ENCODE assay signal across 39 cellular contexts in the genomic region with DNA sequence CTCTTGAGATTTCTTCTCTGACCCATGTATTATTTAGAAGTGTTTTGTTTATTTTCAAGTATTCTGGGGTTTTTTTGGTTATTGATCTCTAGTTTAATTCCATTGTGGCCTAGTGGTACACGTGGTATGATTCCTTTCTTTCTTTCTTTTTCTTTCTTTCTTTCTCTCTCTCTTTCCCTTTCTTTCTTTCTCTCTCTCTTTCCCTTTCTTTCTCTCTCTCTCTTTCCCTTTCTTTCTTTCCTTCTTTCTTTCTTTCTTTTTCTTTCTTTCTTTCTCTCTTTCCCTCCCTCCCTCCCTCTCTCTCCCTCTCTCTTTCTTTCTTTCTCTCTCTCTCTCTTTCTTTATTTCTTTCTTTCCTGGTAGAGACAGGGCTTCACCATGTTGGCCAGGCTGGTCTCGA.
"Had no signal": no experiment of that assay in that cellular context is flagged by ENCODE, and none has a peak within 500 bp of the region (broad histone marks: within the 10 kb centered on the region; RNA-seq: fewer than 3 reads in every experiment).

No MANE protein-coding gene starts in this region.

- DNase-seq: activated effector memory CD4-positive, alpha-beta T cell treated with anti-CD3 and anti-CD28 coated beads, Interleukin-2, amount 50 U/mL, for 16 hours; activated effector memory CD4-positive, alpha-beta T cell treated with Interleukin-2 at 50 U/mL for 16 hours; activated gamma-delta T cell; activated gamma-delta T cell treated with Interleukin-2 at 50 U/mL for 16 hours; activated naive CD4-positive, alpha-beta T cell; activated naive CD4-positive, alpha-beta T cell treated with anti-CD3 and anti-CD28 coated beads for 36 hours; activated naive CD4-positive, alpha-beta T cell treated with anti-CD3 and anti-CD28 coated beads, Interleukin-2, amount 10 ng/mL, durations not matched to agents 7 days and 5 days; activated naive CD4-positive, alpha-beta T cell treated with anti-CD3 and anti-CD28 coated beads, Interleukin-2, amount 50 U/mL, for 16 hours; activated naive CD4-positive, alpha-beta T cell treated with Interleukin-2 at 50 U/mL for 16 hours; activated naive CD8-positive, alpha-beta T cell treated with anti-CD3 and anti-CD28 coated beads for 36 hours; activated naive CD8-positive, alpha-beta T cell treated with anti-CD3 and anti-CD28 coated beads, Interleukin-2, amount 10 ng/mL, durations not matched to agents 7 days and 5 days; activated naive CD8-positive, alpha-beta T cell treated with anti-CD3 and anti-CD28 coated beads, Interleukin-2, amount 50 U/mL, for 24 hours; activated T-cell treated with anti-CD3 and anti-CD28 coated beads, Interleukin-2, amount 50 U/mL, for 4 hours; activated T-cell treated with anti-CD3 and anti-CD28 coated beads, Interleukin-2, amount 50 U/mL, for 48 hours; activated T-cell treated with anti-CD3 and anti-CD28 coated beads, Interleukin-2, amount 50 U/mL, for 72 hours; adrenal gland; amniotic stem cell; amygdala; anterior cingulate cortex; aorta; body of pancreas; brain microvascular endothelial cell; caudate nucleus; central memory CD4-positive, alpha-beta T cell; cerebellar nuclear complex had no signal

- H3K36me3 Mint-ChIP-seq: activated naive CD4-positive, alpha-beta T cell treated with anti-CD3 and anti-CD28 coated beads, Interleukin-2, amount 10 ng/mL, durations not matched to agents 7 days and 5 days; activated naive CD8-positive, alpha-beta T cell treated with anti-CD3 and anti-CD28 coated beads for 36 hours; activated naive CD8-positive, alpha-beta T cell treated with anti-CD3 and anti-CD28 coated beads, Interleukin-2, amount 10 ng/mL, durations not matched to agents 7 days and 5 days; brain had no signal

- H3K4me1 ChIP-seq: adrenal gland, ascending aorta, body of pancreas, breast epithelium had no signal

- ATAC-seq: activated naive CD4-positive, alpha-beta T cell treated with anti-CD3 and anti-CD28 coated beads, Interleukin-2, amount 50 U/mL, for 72 hours; activated naive CD8-positive, alpha-beta T cell treated with anti-CD3 and anti-CD28 coated beads, Interleukin-2, amount 50 U/mL, for 24 hours; activated T-cell treated with anti-CD3 and anti-CD28 coated beads, Interleukin-2, amount 50 U/mL, for 4 hours; activated T-cell treated with anti-CD3 and anti-CD28 coated beads, Interleukin-2, amount 50 U/mL, for 72 hours; activated T-helper 17 cell treated with anti-CD3 and anti-CD28 coated beads, Interleukin-2, amount 50 U/mL, for 72 hours; body of pancreas had no signal

- H3K9me3 Mint-ChIP-seq: activated naive CD4-positive, alpha-beta T cell treated with anti-CD3 and anti-CD28 coated beads, Interleukin-2, amount 10 ng/mL, durations not matched to agents 7 days and 5 days; activated T-helper 1 cell treated with anti-CD3 and anti-CD28 coated beads, Interleukin-12 subunit alpha, Interleukin-12 subunit beta, Interleukin-2, Interleukin-4 antibody, amounts not matched to agents 30 ng/mL and 10 ng/mL and 1 ng/mL, durations not matched to agents 14 hours and 24 hours and 36 hours; activated T-helper 17 cell treated with anti-CD3 and anti-CD28 coated beads, Interleukin-2, amount 50 U/mL, for 72 hours; activated T-helper 2 cell treated with anti-CD3 and anti-CD28 coated beads, Interferon-gamma antibody, Interleukin-2, Interleukin-4, amounts not matched to agents 10 μg/mL and 5 μg/mL and 100 μg/mL, durations not matched to agents 14 hours and 24 hours and 36 hours; central memory CD8-positive, alpha-beta T cell had no signal

- H3K4me1 Mint-ChIP-seq: activated naive CD4-positive, alpha-beta T cell treated with anti-CD3 and anti-CD28 coated beads, Interleukin-2, amount 10 ng/mL, durations not matched to agents 7 days and 5 days; activated naive CD4-positive, alpha-beta T cell treated with anti-CD3 and anti-CD28 coated beads, Interleukin-2, amount 50 U/mL, for 24 hours; activated naive CD8-positive, alpha-beta T cell treated with anti-CD3 and anti-CD28 coated beads for 36 hours; activated naive CD8-positive, alpha-beta T cell treated with anti-CD3 and anti-CD28 coated beads, Interleukin-2, amount 10 ng/mL, durations not matched to agents 7 days and 5 days; activated naive CD8-positive, alpha-beta T cell treated with anti-CD3 and anti-CD28 coated beads, Interleukin-2, amount 50 U/mL, for 24 hours; activated T-helper 17 cell treated with anti-CD3 and anti-CD28 coated beads, Interleukin-2, amount 50 U/mL, for 72 hours; brain; central memory CD8-positive, alpha-beta T cell had no signal

- H3K27me3 Mint-ChIP-seq: activated naive CD8-positive, alpha-beta T cell; activated naive CD8-positive, alpha-beta T cell treated with anti-CD3 and anti-CD28 coated beads for 36 hours; activated naive CD8-positive, alpha-beta T cell treated with anti-CD3 and anti-CD28 coated beads, Interleukin-2, amount 50 U/mL, for 24 hours had no signal

- H3K27ac ChIP-seq: adrenal gland, ascending aorta, body of pancreas, brain microvascular endothelial cell, breast epithelium, cardiac muscle cell had no signal

- H3K36me3 ChIP-seq: adrenal gland, ascending aorta, brain microvascular endothelial cell, breast epithelium, cardiac muscle cell had no signal

- H3K4me3 ChIP-seq: adrenal gland, ascending aorta, body of pancreas, breast epithelium, cardiac muscle cell had no signal

- H3K27me3 ChIP-seq: adrenal gland, ascending aorta, body of pancreas, brain microvascular endothelial cell, breast epithelium, cardiac muscle cell had no signal

- H3K4me3 Mint-ChIP-seq: activated naive CD4-positive, alpha-beta T cell treated with anti-CD3 and anti-CD28 coated beads for 36 hours; activated naive CD4-positive, alpha-beta T cell treated with anti-CD3 and anti-CD28 coated beads, Interleukin-2, amount 10 ng/mL, durations not matched to agents 7 days and 5 days; activated naive CD4-positive, alpha-beta T cell treated with anti-CD3 and anti-CD28 coated beads, Interleukin-2, amount 50 U/mL, for 24 hours; activated naive CD8-positive, alpha-beta T cell; activated naive CD8-positive, alpha-beta T cell treated with anti-CD3 and anti-CD28 coated beads for 36 hours; activated naive CD8-positive, alpha-beta T cell treated with anti-CD3 and anti-CD28 coated beads, Interleukin-2, amount 10 ng/mL, durations not matched to agents 7 days and 5 days; activated naive CD8-positive, alpha-beta T cell treated with anti-CD3 and anti-CD28 coated beads, Interleukin-2, amount 50 U/mL, for 24 hours; activated T-cell treated with anti-CD3 and anti-CD28 coated beads, Interleukin-2, amount 50 U/mL, for 4 hours; activated T-cell treated with anti-CD3 and anti-CD28 coated beads, Interleukin-2, amount 50 U/mL, for 72 hours; activated T-helper 1 cell treated with anti-CD3 and anti-CD28 coated beads, Interleukin-12 subunit alpha, Interleukin-12 subunit beta, Interleukin-2, Interleukin-4 antibody, amounts not matched to agents 30 ng/mL and 10 ng/mL and 1 ng/mL, durations not matched to agents 14 hours and 24 hours and 36 hours; activated T-helper 17 cell treated with anti-CD3 and anti-CD28 coated beads, Interleukin-2, amount 50 U/mL, for 72 hours; brain; central memory CD8-positive, alpha-beta T cell had no signal

- FAIRE-seq: astrocyte, bronchial epithelial cell, colon had no signal

- H3K27ac Mint-ChIP-seq: activated naive CD4-positive, alpha-beta T cell treated with anti-CD3 and anti-CD28 coated beads for 36 hours; activated naive CD4-positive, alpha-beta T cell treated with anti-CD3 and anti-CD28 coated beads, Interleukin-2, amount 10 ng/mL, durations not matched to agents 7 days and 5 days; activated naive CD4-positive, alpha-beta T cell treated with anti-CD3 and anti-CD28 coated beads, Interleukin-2, amount 50 U/mL, for 24 hours; activated naive CD4-positive, alpha-beta T cell treated with anti-CD3 and anti-CD28 coated beads, Interleukin-2, amount 50 U/mL, for 72 hours; activated naive CD8-positive, alpha-beta T cell; activated naive CD8-positive, alpha-beta T cell treated with anti-CD3 and anti-CD28 coated beads for 36 hours; activated naive CD8-positive, alpha-beta T cell treated with anti-CD3 and anti-CD28 coated beads, Interleukin-2, amount 10 ng/mL, durations not matched to agents 7 days and 5 days; activated naive CD8-positive, alpha-beta T cell treated with anti-CD3 and anti-CD28 coated beads, Interleukin-2, amount 50 U/mL, for 24 hours; activated T-cell treated with anti-CD3 and anti-CD28 coated beads, Interleukin-2, amount 50 U/mL, for 72 hours; activated T-helper 1 cell treated with anti-CD3 and anti-CD28 coated beads, Interleukin-12 subunit alpha, Interleukin-12 subunit beta, Interleukin-2, Interleukin-4 antibody, amounts not matched to agents 30 ng/mL and 10 ng/mL and 1 ng/mL, durations not matched to agents 14 hours and 24 hours and 36 hours; activated T-helper 17 cell treated with anti-CD3 and anti-CD28 coated beads, Interleukin-2, amount 50 U/mL, for 72 hours; activated T-helper 2 cell treated with anti-CD3 and anti-CD28 coated beads, Interferon-gamma antibody, Interleukin-2, Interleukin-4, amounts not matched to agents 10 μg/mL and 5 μg/mL and 100 μg/mL, durations not matched to agents 14 hours and 24 hours and 36 hours; brain had no signal

- H3K9me3 ChIP-seq: adrenal gland, ascending aorta, body of pancreas, breast epithelium had no signal
